ENCODE assay signal across 8 cellular contexts in genomic region chr1:168386949-168387586, GRCh38.
DNase-seq lines count a peak whose midpoint lies in the region; ATAC-seq and TF ChIP-seq lines count a peak whose summit lies in the region.

No MANE protein-coding gene starts in this region.

- TF ChIP-seq POLR2A in Peyer's patch (IDR thresholded peaks at IDR 0.05): no peak

- TF ChIP-seq CTCF in GM13976 (IDR thresholded peaks at IDR 0.05; ENCODE audit: borderline replicate concordance, control extremely low read depth, extremely low read depth, insufficient read depth, missing control alignments): no peak
- TF ChIP-seq CTCF in Peyer's patch (IDR thresholded peaks at IDR 0.05): no peak
- TF ChIP-seq CTCF in brain microvascular endothelial cell (IDR thresholded peaks at IDR 0.05; ENCODE audit: low read depth, low read length, missing control alignments): no peak

- no peak overlapping the region for H3K27ac ChIP-seq in Peyer's patch
- H3K27ac ChIP-seq in iPS DF 6.9 (ENCODE audit: low read length): no peak overlapping the region
- H3K27ac ChIP-seq in brain microvascular endothelial cell: no peak overlapping the region

- H3K27me3 ChIP-seq in Peyer's patch (no peaks in the 10 kb centered on the region), iPS DF 6.9 (ENCODE audit: control insufficient read depth, insufficient read depth, low read length) (no peaks in the 10 kb centered on the region), brain microvascular endothelial cell (replicated peaks) (peaks cover 6% of the 10 kb centered on the region)

- peaks cover 0 to under 1% (median 0%) of the 10 kb centered on the region in 4 donors for H3K4me1 ChIP-seq in Peyer's patch
- H3K4me1 ChIP-seq in iPS DF 6.9 (ENCODE audit: control insufficient read depth, insufficient read depth, low read length): peaks cover 3% of the 10 kb centered on the region; the same call in 1 of the 2 replicates

- H3K9me3 ChIP-seq in Peyer's patch (no peaks in the 10 kb centered on the region), iPS DF 6.9 (ENCODE audit: control insufficient read depth, insufficient read depth, low read length) (no peaks in the 10 kb centered on the region)

- CTCF ChIA-PET in HEK293T (lab: Yijun Ruan, JAX): no interaction called here

- in situ Hi-C loops in GM13976 (cut with MboI; ENCODE audit: low sequenced_read_pairs, unreplicated experiment): no loop called here
- in situ Hi-C loops in brain microvascular endothelial cell (cut with HindIII; ENCODE audit: low pct_ligation_motif_present, low sequenced_read_pairs): no loop called here

- no CpG with 5 or more reads among the region's 25 CpGs for WGBS in iPS DF 6.9 (ENCODE audit: insufficient coverage, insufficient read length)

- POLR2A ChIA-PET in HEK293T (lab: Yijun Ruan, JAX): no interaction called here

- H3K36me3 ChIP-seq in Peyer's patch: no peaks in the 10 kb centered on the region
- H3K36me3 ChIP-seq in iPS DF 6.9 (ENCODE audit: control insufficient read depth, insufficient read depth, low read length): no peaks in the 10 kb centered on the region
- H3K36me3 ChIP-seq in brain microvascular endothelial cell (replicated peaks): no peaks in the 10 kb centered on the region

- H3K4me3 ChIP-seq in Peyer's patch (no peak overlapping the region), iPS DF 6.9 (ENCODE audit: low read length) (no peak overlapping the region), brain microvascular endothelial cell (ENCODE audit: low read depth, low read length) (no peak overlapping the region)

- ATAC-seq in GM18907 (IDR thresholded peaks at IDR 0.05; ENCODE audit: unreplicated experiment): no peak

- DNase-seq in GM13976 (ENCODE audit: low spot score): peak; percentile 33
- peak in 2 of 3 donors; percentile 31 to 75 for DNase-seq in Peyer's patch
- DNase-seq in activated naive CD4-positive, alpha-beta T cell (lab: John Stamatoyannopoulos, UW): peak in 3 of 4 experiments; percentile 21 to 57 (median 24)
- DNase-seq in iPS DF 6.9 (ENCODE audit: low read depth, low spot score): peak; percentile 54
- peak; percentile 34 to 58 for DNase-seq in stimulated activated CD4-positive, alpha-beta T cell treated with anti-CD3 and anti-CD28 coated beads, Interleukin-1b, Interleukin-23, amount 100 ng/mL, for 1 hour (ENCODE audit: low read depth in 2 of 2)
- DNase-seq in HEK293T (ENCODE audit: extremely low spot score): no peak
- no peak for DNase-seq in brain microvascular endothelial cell

TF ChIP-seq in HEK293T, 16 proteins besides CTCF, POLR2A, EP300 and RAD21:
- no peak for TF ChIP-seq L3MBTL2 (conservative IDR thresholded peaks at IDR 0.05)
- TF ChIP-seq LEF1 (IDR thresholded peaks at IDR 0.05; ENCODE audit: borderline replicate concordance): no peak

Comparison
In these comparisons a context has a peak if more than half of its experiments do, and no peak if none do; other contexts are left out.
1. DNase-seq: peak in GM13976 (single experiment), Peyer's patch (2 of 3), activated naive CD4-positive, alpha-beta T cell (3 of 4), iPS DF 6.9 (single experiment) and stimulated activated CD4-positive, alpha-beta T cell treated with anti-CD3 and anti-CD28 coated beads, Interleukin-1b, Interleukin-23, amount 100 ng/mL, for 1 hour (2 of 2); none in HEK293T (single experiment) and brain microvascular endothelial cell (single experiment).